9 cellular contexts compared by ENCODE assay signal in the genomic region with DNA sequence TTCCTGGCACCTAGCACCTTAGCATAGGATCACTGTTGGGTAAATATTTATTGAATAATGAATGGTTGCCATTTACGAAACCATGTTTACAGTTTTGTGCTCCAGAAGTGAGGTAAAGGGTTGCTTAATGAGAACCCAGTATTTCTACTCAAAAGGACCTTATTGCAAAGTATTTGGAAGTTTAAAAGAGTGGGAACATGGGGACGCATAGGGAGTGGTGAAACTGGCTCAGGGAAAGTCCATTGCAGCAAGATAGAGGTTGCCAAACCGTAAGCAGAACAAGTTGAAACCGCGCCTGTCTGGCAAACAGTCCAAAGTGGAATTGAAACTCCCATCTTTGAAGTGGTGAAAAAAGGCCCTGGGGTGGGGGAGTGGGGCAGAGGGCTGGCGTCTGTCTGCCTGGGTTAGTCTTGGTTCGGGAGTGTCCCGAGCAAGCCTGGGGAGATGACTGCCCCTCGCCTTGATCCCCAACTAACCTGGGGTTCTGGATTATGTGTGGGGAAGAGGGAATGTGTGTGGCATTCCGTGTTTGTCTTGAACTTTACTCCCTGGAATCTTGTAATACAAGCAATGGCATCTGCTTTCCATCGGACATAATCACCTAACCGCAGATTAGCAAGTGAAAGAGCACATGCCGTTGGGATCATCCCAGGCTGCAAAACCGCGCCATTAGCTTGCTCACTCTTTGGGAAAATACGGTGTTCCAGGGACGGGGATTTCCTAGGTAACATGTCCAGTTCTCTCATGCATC. TPM values are rescaled to one million over a fixed set of nuclear protein-coding genes. Genes with fewer than 3 reads are reported as not detected.
DNase-seq lines count a peak whose midpoint lies in the region; ATAC-seq and TF ChIP-seq lines count a peak whose summit lies in the region.
"Had no signal": no experiment of that assay in that cellular context is flagged by ENCODE, and none has a peak within 500 bp of the region (broad histone marks: within the 10 kb centered on the region; RNA-seq: fewer than 3 reads in every experiment).

No MANE protein-coding gene starts in this region.

- H3K23ac ChIP-seq in H9 (ENCODE audit: insufficient read length, low read depth, low read length): no peak overlapping the region

- no peak overlapping the region for H2BK20ac ChIP-seq in H9 (ENCODE audit: low read depth, low read length, poor library complexity, severe bottlenecking)

- H3K27ac ChIP-seq in H9 (ENCODE audit: insufficient read length, low read depth, low read length) (no peak overlapping the region), skin epidermis (peak overlapping the region in 20 of 21 experiments; percentile 69 to 90 (median 84))

- H2BK15ac ChIP-seq in H9 (ENCODE audit: low read depth, low read length): no peak overlapping the region

- no peak overlapping the region for H2BK120ac ChIP-seq in H9 (ENCODE audit: low read depth, low read length, poor library complexity, severe bottlenecking)

- no peak overlapping the region for H2BK12ac ChIP-seq in H9 (ENCODE audit: insufficient read length, low read depth, low read length)

- H3K9me3 ChIP-seq in H9 (ENCODE audit: control insufficient read depth, low read depth, low read length): no peaks in the 10 kb centered on the region

- peaks cover 26 to 29% of the 10 kb centered on the region in 2 experiments for H3K4me1 Mint-ChIP-seq in H9
- H3K4me1 Mint-ChIP-seq: central memory CD8-positive, alpha-beta T cell had no signal

- H2AK5ac ChIP-seq in H9 (ENCODE audit: insufficient read length, low read length): no peak overlapping the region

- H3K27me3 Mint-ChIP-seq in H9 (ENCODE audit: low read depth): no peaks in the 10 kb centered on the region; the same call in 1 of the 2 replicates

- H4K91ac ChIP-seq in H9 (ENCODE audit: insufficient read length, low read depth, low read length): no peak overlapping the region

- H3K14ac ChIP-seq in H9 (ENCODE audit: insufficient read depth, low read length): no peak overlapping the region

- H3K27me3 ChIP-seq in H9 (ENCODE audit: insufficient read depth, low read length): no peaks in the 10 kb centered on the region

- H3K79me2 ChIP-seq in H9 (ENCODE audit: insufficient read depth, low read length): no peaks in the 10 kb centered on the region

- intact Hi-C loops in left ventricle myocardium superior (cut with micrococcal nuclease): no loop called here

- in situ Hi-C loops in ACHN (cut with HindIII; ENCODE audit: low pct_ligation_motif_present, low pct_unique_long_range_greater_than_20kb, low sequenced_read_pairs): no loop called here

- no peaks in the 10 kb centered on the region for H3K23me2 ChIP-seq in H9 (ENCODE audit: insufficient read length, low read depth, low read length, poor library complexity, severe bottlenecking)

- no peak overlapping the region for H3K4me2 ChIP-seq in H9 (ENCODE audit: insufficient read depth, insufficient read length, low read length)

- peaks cover 5% of the 10 kb centered on the region; the same call in 1 of the 2 replicates for H3K4me1 ChIP-seq in H9 (ENCODE audit: insufficient read depth, low read length)

- no peaks in the 10 kb centered on the region; a peak in 1 of 5 replicates for H3K9me3 Mint-ChIP-seq in H9
- H3K9me3 Mint-ChIP-seq: central memory CD8-positive, alpha-beta T cell had no signal

- no CpG with 5 or more reads among the region's 17 CpGs for WGBS in H9 (ENCODE audit: extremely low coverage, insufficient read length, low lambda C conversion rate)

- H3K4me3 Mint-ChIP-seq in H9: no peak overlapping the region
- H3K4me3 Mint-ChIP-seq: central memory CD8-positive, alpha-beta T cell had no signal

- no peak overlapping the region for H2BK5ac ChIP-seq in H9 (ENCODE audit: insufficient read length, low read length)

- H4K20me1 ChIP-seq in H9 (ENCODE audit: control insufficient read depth, insufficient read depth, insufficient read length): peaks cover 2% of the 10 kb centered on the region

- DNase-seq in ACHN (peak; percentile 90), H9 (no peak), SW480 (ENCODE audit: low spot score) (peak; percentile 79), left ventricle myocardium superior (peak; percentile 77), NCI-H2107 treated with DMSO at 0.1 percent for 48 hours (lab: John Stamatoyannopoulos, UW; ENCODE audit: unreplicated experiment) (no peak), occipital lobe (lab: John Stamatoyannopoulos, UW) (no peak)
- no peak for DNase-seq in stimulated activated CD4-positive, alpha-beta T cell treated with anti-CD3 and anti-CD28 coated beads, Interleukin-15, amount 100 ng/mL, for 24 hours

- ATAC-seq in left ventricle myocardium superior: peak; percentile 72

- peak overlapping the region in 2 of 3 experiments; percentile 67 to 86; a peak in 3 of 7 replicates for H3K27ac Mint-ChIP-seq in H9

- H3K4ac ChIP-seq in H9 (ENCODE audit: low read depth, low read length): no peak overlapping the region

- H3K9ac ChIP-seq in H9 (ENCODE audit: extremely low read depth, insufficient read length, low read length): no peak overlapping the region

- no peaks in the 10 kb centered on the region for H3K79me1 ChIP-seq in H9 (ENCODE audit: insufficient read depth, low read depth, low read length, poor library complexity, severe bottlenecking)

- H2AFZ ChIP-seq in H9 (ENCODE audit: low read length): no peak overlapping the region

- no peak overlapping the region for H4K8ac ChIP-seq in H9 (replicated peaks; ENCODE audit: insufficient read length, low read depth, low read length)

- no peak overlapping the region for H3K4me3 ChIP-seq in skin epidermis

- peaks cover 9 to 18% (median 13%) of the 10 kb centered on the region in 3 experiments; a peak in 6 of 7 replicates for H3K36me3 Mint-ChIP-seq in H9 (ENCODE audit: insufficient read depth in 1 of 3, low read depth in 3 of 3)

- no peak for TF ChIP-seq CTCF in H9 (conservative IDR thresholded peaks at IDR 0.05)

- H3K18ac ChIP-seq in H9 (ENCODE audit: insufficient read length, low read depth, low read length): no peak overlapping the region

- no peak overlapping the region for H3T11ph ChIP-seq in H9 (ENCODE audit: low read length)

- H4K5ac ChIP-seq in H9 (ENCODE audit: insufficient read length, low read depth, low read length): no peak overlapping the region

- no peak overlapping the region for H3K56ac ChIP-seq in H9 (ENCODE audit: insufficient read length, low read depth, low read length)

RNA-seq across cellular contexts. Expression of a gene that starts 7.2 kb away (rescaled TPM):
- total RNA-seq in H9 (2021) (44.0 and 50.1 TPM in 2 replicates), left ventricle myocardium superior (410 TPM), occipital lobe (15.4 TPM)

Comparison
In these comparisons a context has a peak if more than half of its experiments do, and no peak if none do; other contexts are left out.
1. DNase-seq: peak in ACHN (single experiment), SW480 (single experiment) and left ventricle myocardium superior (single experiment); none in H9 (single experiment), NCI-H2107 treated with DMSO at 0.1 percent for 48 hours (single experiment), occipital lobe (single experiment) and stimulated activated CD4-positive, alpha-beta T cell treated with anti-CD3 and anti-CD28 coated beads, Interleukin-15, amount 100 ng/mL, for 24 hours (single experiment).